ENCODE assay signal across 8 cellular contexts in the genomic region with DNA sequence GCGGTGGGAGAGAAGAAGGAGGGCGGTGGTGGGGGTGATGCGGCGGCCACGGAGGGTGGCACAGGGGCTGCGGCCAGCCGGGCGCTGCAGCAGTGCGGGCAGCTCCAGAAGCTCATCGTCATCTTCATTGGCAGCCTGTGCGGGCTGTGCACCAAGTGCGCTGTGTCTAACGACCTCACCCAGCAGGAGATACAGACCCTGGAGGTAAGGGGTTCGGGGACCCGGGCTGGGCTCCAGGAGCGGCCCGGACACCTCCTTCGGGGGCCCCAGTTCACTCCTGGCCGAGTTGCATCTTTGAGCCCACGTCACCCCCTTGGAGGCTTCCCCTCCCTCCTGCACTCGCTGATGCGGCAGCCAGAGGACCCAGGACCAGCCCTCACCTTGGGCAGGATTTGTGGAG.
DNase-seq lines count a peak whose midpoint lies in the region; ATAC-seq and TF ChIP-seq lines count a peak whose summit lies in the region.
"Not testable (repeated sequence)": the region's sequence is repeated elsewhere in the genome, so short reads cannot be mapped to it uniquely, and the experiment has no call there.

No MANE protein-coding gene starts in this region.

- peaks cover 15% of the 10 kb centered on the region for H3K27me3 Mint-ChIP-seq in CD8-positive, alpha-beta T cell (ENCODE audit: low read depth)
- not testable (repeated sequence) for H3K27me3 Mint-ChIP-seq in activated CD4-positive, alpha-beta T cell treated with anti-CD3 and anti-CD28 coated beads, Interleukin-2, amount 10 ng/mL, durations not matched to agents 24 days and 14 days
- H3K27me3 Mint-ChIP-seq in progenitor cell of endocrine pancreas = peaks cover 21% of the 10 kb centered on the region

- peaks cover 20% of the 10 kb centered on the region for H3K4me1 Mint-ChIP-seq in CD8-positive, alpha-beta T cell (ENCODE audit: low read depth)
- peaks cover 14% of the 10 kb centered on the region for H3K4me1 Mint-ChIP-seq in activated CD4-positive, alpha-beta T cell treated with anti-CD3 and anti-CD28 coated beads, Interleukin-2, amount 10 ng/mL, durations not matched to agents 24 days and 14 days
- not testable (repeated sequence) for H3K4me1 Mint-ChIP-seq in progenitor cell of endocrine pancreas (ENCODE audit: low read depth)

- H3K4me3 Mint-ChIP-seq in CD8-positive, alpha-beta T cell = peak overlapping the region; percentile 86
- H3K4me3 Mint-ChIP-seq in activated CD4-positive, alpha-beta T cell treated with anti-CD3 and anti-CD28 coated beads, Interleukin-2, amount 10 ng/mL, durations not matched to agents 24 days and 14 days = peak overlapping the region; percentile 92
- peak overlapping the region; percentile 81 for H3K4me3 Mint-ChIP-seq in progenitor cell of endocrine pancreas (ENCODE audit: low read depth)

- not testable (repeated sequence) for H3K4me1 ChIP-seq in CD8-positive, alpha-beta T cell (ENCODE audit: insufficient read depth, low read length); right lobe of liver; tibial artery
- H3K4me1 ChIP-seq in esophagus muscularis mucosa = peaks cover 0 to 19% (median 9%) of the 10 kb centered on the region in 4 donors

- not testable (repeated sequence) for H3K4me3 ChIP-seq in CD8-positive, alpha-beta T cell (ENCODE audit: low read depth, low read length)
- H3K4me3 ChIP-seq in LNCaP clone FGC (ENCODE audit: low read depth, low read length) (peak overlapping the region; percentile 53), astrocyte of the spinal cord (ENCODE audit: low read depth, low read length) (peak overlapping the region; percentile 50), esophagus muscularis mucosa (peak overlapping the region; percentile 51 to 65 (median 60)), right lobe of liver (peak overlapping the region; percentile 37 to 52 (median 48)), tibial artery (peak overlapping the region; percentile 54 to 72)

- not testable (repeated sequence) for DNase-seq in CD8-positive, alpha-beta T cell; LNCaP clone FGC (ENCODE audit: low read depth); activated CD4-positive, alpha-beta T cell treated with anti-CD3 and anti-CD28 coated beads, Interleukin-2, amount 10 ng/mL, durations not matched to agents 24 days and 14 days; astrocyte of the spinal cord (ENCODE audit: low read depth, low spot score); esophagus muscularis mucosa (ENCODE audit: extremely low spot score); right lobe of liver; progenitor cell of endocrine pancreas (ENCODE audit: low spot score, unreplicated experiment); tibial artery

- not testable (repeated sequence) for H3K27me3 ChIP-seq in CD8-positive, alpha-beta T cell (ENCODE audit: insufficient read depth, low read length); right lobe of liver; tibial artery
- H3K27me3 ChIP-seq in esophagus muscularis mucosa = peaks cover 0 to 15% (median 7%) of the 10 kb centered on the region in 4 donors

- intact Hi-C loops in CD8-positive, alpha-beta T cell (cut with DNase I, micrococcal nuclease); esophagus muscularis mucosa (cut with DNase I); right lobe of liver (cut with DNase I); tibial artery (cut with DNase I; ENCODE audit: low total_unique reads): not testable (repeated sequence)
- intact Hi-C loops in activated CD4-positive, alpha-beta T cell treated with anti-CD3 and anti-CD28 coated beads, Interleukin-2, amount 10 ng/mL, durations not matched to agents 24 days and 14 days (cut with micrococcal nuclease) = loop anchor here (10.0 kb wide), 1 partner anchor 118 kb away; no protein-coding TSS in a partner anchor

- no CpG with 5 or more reads among the region's 22 CpGs for WGBS in esophagus muscularis mucosa
- no CpG with 5 or more reads among the region's 22 CpGs for WGBS in right lobe of liver (ENCODE audit: insufficient coverage, low coverage, low lambda C conversion rate, missing lambda C conversion rate)

- not testable (repeated sequence) for TF ChIP-seq POLR2A in esophagus muscularis mucosa (IDR thresholded peaks at IDR 0.05; ENCODE audit: low read depth); right lobe of liver (IDR thresholded peaks at IDR 0.05)

- CTCF ChIA-PET in CD8-positive, alpha-beta T cell (lab: Charles Lee) = not testable (repeated sequence)

- not testable (repeated sequence) for TF ChIP-seq CTCF in CD8-positive, alpha-beta T cell (IDR thresholded peaks at IDR 0.05); LNCaP clone FGC (IDR thresholded peaks at IDR 0.05; ENCODE audit: control insufficient read depth, extremely low read depth, insufficient read depth); astrocyte of the spinal cord (IDR thresholded peaks at IDR 0.05; ENCODE audit: low read depth, low read length); esophagus muscularis mucosa (IDR thresholded peaks at IDR 0.05); right lobe of liver (IDR thresholded peaks at IDR 0.05); progenitor cell of endocrine pancreas (IDR thresholded peaks at IDR 0.05; ENCODE audit: unreplicated experiment); tibial artery (IDR thresholded peaks at IDR 0.05)

- H3K36me3 ChIP-seq in CD8-positive, alpha-beta T cell (ENCODE audit: insufficient read depth, low read length); esophagus muscularis mucosa; right lobe of liver; tibial artery: not testable (repeated sequence)

- in situ Hi-C loops in astrocyte of the spinal cord (cut with HindIII; ENCODE audit: low sequenced_read_pairs) = not testable (repeated sequence)

- H3K9me3 Mint-ChIP-seq in CD8-positive, alpha-beta T cell = peaks cover 14% of the 10 kb centered on the region
- H3K9me3 Mint-ChIP-seq in activated CD4-positive, alpha-beta T cell treated with anti-CD3 and anti-CD28 coated beads, Interleukin-2, amount 10 ng/mL, durations not matched to agents 24 days and 14 days = peaks cover 16% of the 10 kb centered on the region
- H3K9me3 Mint-ChIP-seq in progenitor cell of endocrine pancreas (ENCODE audit: low read depth) = peaks cover 17% of the 10 kb centered on the region

- H3K27ac ChIP-seq in CD8-positive, alpha-beta T cell (ENCODE audit: low read depth, low read length) = not testable (repeated sequence)
- H3K27ac ChIP-seq in esophagus muscularis mucosa (replicated peaks in 1 of 4) = peak overlapping the region in 2 of 4 donors; percentile 51 to 64
- H3K27ac ChIP-seq in right lobe of liver = peak overlapping the region in 1 of 3 donors; percentile 10
- H3K27ac ChIP-seq in tibial artery = peak overlapping the region in 1 of 2 donors; percentile 64

- POLR2A ChIA-PET in CD8-positive, alpha-beta T cell (lab: Charles Lee) = not testable (repeated sequence)

- TF ChIP-seq EP300 in esophagus muscularis mucosa (IDR thresholded peaks at IDR 0.05) = not testable (repeated sequence)

- H3K27ac Mint-ChIP-seq in CD8-positive, alpha-beta T cell; activated CD4-positive, alpha-beta T cell treated with anti-CD3 and anti-CD28 coated beads, Interleukin-2, amount 10 ng/mL, durations not matched to agents 24 days and 14 days; progenitor cell of endocrine pancreas: not testable (repeated sequence)

- not testable (repeated sequence) for H3K9me3 ChIP-seq in CD8-positive, alpha-beta T cell (ENCODE audit: low read length); esophagus muscularis mucosa; right lobe of liver
- peaks cover 0 to 12% (median 3%) of the 10 kb centered on the region in 3 donors for H3K9me3 ChIP-seq in tibial artery

- not testable (repeated sequence) for ATAC-seq in CD8-positive, alpha-beta T cell; right lobe of liver

- not testable (repeated sequence) for H3K36me3 Mint-ChIP-seq in CD8-positive, alpha-beta T cell
- peaks cover 16% of the 10 kb centered on the region for H3K36me3 Mint-ChIP-seq in activated CD4-positive, alpha-beta T cell treated with anti-CD3 and anti-CD28 coated beads, Interleukin-2, amount 10 ng/mL, durations not matched to agents 24 days and 14 days (ENCODE audit: low read depth)
- peaks cover 13% of the 10 kb centered on the region for H3K36me3 Mint-ChIP-seq in progenitor cell of endocrine pancreas (ENCODE audit: insufficient read depth)
